In the genomic region with DNA sequence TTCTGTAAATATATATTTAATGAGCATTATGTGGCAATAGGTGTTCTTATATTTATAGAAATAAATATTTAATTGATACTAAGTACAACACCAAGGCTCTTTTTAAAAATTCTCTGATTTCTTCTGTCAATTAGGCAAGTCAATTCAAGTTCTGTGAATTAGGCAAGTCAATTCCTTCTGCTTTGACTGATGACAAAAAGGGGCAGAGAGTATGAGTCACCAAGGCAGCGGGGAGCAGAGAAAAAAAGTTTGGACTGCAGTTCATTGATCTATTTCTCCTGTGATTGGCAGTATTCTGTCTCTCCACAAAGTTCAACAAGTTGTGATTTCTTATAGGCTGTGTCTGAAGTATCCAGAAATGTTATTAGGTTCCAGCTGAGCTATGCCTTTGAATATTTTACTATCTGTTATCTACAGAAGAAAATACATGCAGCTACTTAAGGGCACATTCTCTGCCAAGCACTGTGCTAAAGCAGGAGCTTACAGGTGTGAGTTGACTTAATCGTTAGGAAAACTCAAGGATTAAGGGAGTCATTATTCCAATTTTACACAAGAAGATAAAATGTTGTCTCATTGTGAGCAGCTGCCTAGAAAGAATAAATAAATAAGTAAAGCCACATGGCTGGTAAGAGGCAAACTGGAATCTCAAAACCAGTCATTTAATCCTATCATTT, we compare ENCODE assay signal across 30 cellular contexts.
"Had no signal": no experiment of that assay in that cellular context is flagged by ENCODE, and none has a peak within 500 bp of the region (broad histone marks: within the 10 kb centered on the region; RNA-seq: fewer than 3 reads in every experiment).

No MANE protein-coding gene starts in this region.

- H3K9ac ChIP-seq: parathyroid adenoma had no signal

- H3K27me3 ChIP-seq: esophagus squamous epithelium, gastroesophageal sphincter, spleen, testis, tibial nerve, upper lobe of right lung had no signal

- H3K9me3 ChIP-seq: esophagus squamous epithelium, gastroesophageal sphincter, prostate gland, spleen, testis, tibial nerve, upper lobe of right lung had no signal

- H3K4me1 Mint-ChIP-seq: immature natural killer cell; naive B cell; nephron; stimulated activated naive B cell treated with anti-CD40 and anti-IgM and Interleukin-4, amounts not matched to agents 10 μg/mL and 1 μg/mL and 100 μg/mL, for 72 hours; stimulated activated naive CD8-positive, alpha-beta T cell treated with anti-CD3 and anti-CD28 coated beads, Interleukin-15, amount 100 ng/mL, for 72 hours had no signal

- FAIRE-seq: endometrium, keratinocyte had no signal

- H3K4me1 ChIP-seq: gastroesophageal sphincter, parathyroid adenoma, prostate gland, spleen, testis, tibial nerve, upper lobe of right lung had no signal

- H3K36me3 Mint-ChIP-seq: immature natural killer cell; naive B cell; stimulated activated naive B cell treated with anti-CD40 and anti-IgM and Interleukin-4, amounts not matched to agents 10 μg/mL and 1 μg/mL and 100 μg/mL, for 72 hours had no signal

- H3K36me3 ChIP-seq: esophagus squamous epithelium, gastroesophageal sphincter, prostate gland, spleen, tibial nerve, upper lobe of right lung had no signal

- H3K4me3 ChIP-seq: dorsolateral prefrontal cortex, esophagus squamous epithelium, gastroesophageal sphincter, lung, prostate gland, spleen, testis, tibial nerve, upper lobe of right lung had no signal

- ATAC-seq: gastroesophageal sphincter; left ventricle myocardium superior; sciatic nerve; stimulated activated naive B cell treated with anti-CD40 and anti-IgM and Interleukin-4, amounts not matched to agents 10 μg/mL and 1 μg/mL and 100 μg/mL, for 72 hours; stimulated activated naive CD8-positive, alpha-beta T cell treated with anti-CD3 and anti-CD28 coated beads, Interleukin-15, amount 100 ng/mL, for 72 hours; upper lobe of right lung had no signal

- H3K27ac ChIP-seq: dorsolateral prefrontal cortex, epithelial cell of prostate, esophagus squamous epithelium, gastroesophageal sphincter, parathyroid adenoma, prostate gland, spleen, testis, tibial nerve, upper lobe of right lung had no signal

- H3K4me3 Mint-ChIP-seq: immature natural killer cell; naive B cell; nephron; stimulated activated naive B cell treated with anti-CD40 and anti-IgM and Interleukin-4, amounts not matched to agents 10 μg/mL and 1 μg/mL and 100 μg/mL, for 72 hours; stimulated activated naive CD8-positive, alpha-beta T cell treated with anti-CD3 and anti-CD28 coated beads, Interleukin-15, amount 100 ng/mL, for 72 hours had no signal

- H3K27me3 Mint-ChIP-seq: naive B cell; stimulated activated naive B cell treated with anti-CD40 and anti-IgM and Interleukin-4, amounts not matched to agents 10 μg/mL and 1 μg/mL and 100 μg/mL, for 72 hours; stimulated activated naive CD8-positive, alpha-beta T cell treated with anti-CD3 and anti-CD28 coated beads, Interleukin-15, amount 100 ng/mL, for 72 hours had no signal

- DNase-seq: cortex of kidney; dorsolateral prefrontal cortex; effector CD8-positive, alpha-beta T cell; esophagus squamous epithelium; foreskin fibroblast; glutamatergic neuron; immature natural killer cell; left ventricle myocardium superior; mesendoderm; naive B cell; occipital lobe; retina; spleen; stimulated activated CD4-positive, alpha-beta T cell treated with anti-CD3 and anti-CD28 coated beads, Interleukin-15, amount 100 ng/mL, for 24 hours; stimulated activated CD4-positive, alpha-beta T cell treated with anti-CD3 and anti-CD28 coated beads, Interleukin-1b, Interleukin-23, amount 100 ng/mL, for 48 hours; stimulated activated CD4-positive, alpha-beta T cell treated with anti-CD3 and anti-CD28 coated beads, Interleukin-4, amount 100 ng/mL, for 24 hours; stimulated activated naive B cell treated with anti-CD40 and anti-IgM and Interleukin-4, amounts not matched to agents 10 μg/mL and 1 μg/mL and 100 μg/mL, for 72 hours; stimulated activated naive CD8-positive, alpha-beta T cell treated with anti-CD3 and anti-CD28 coated beads, Interleukin-15, amount 100 ng/mL, for 72 hours; testis; upper lobe of right lung had no signal

- H3K9me3 Mint-ChIP-seq: stimulated activated naive CD8-positive, alpha-beta T cell treated with anti-CD3 and anti-CD28 coated beads, Interleukin-15, amount 100 ng/mL, for 72 hours had no signal

- H3K27ac Mint-ChIP-seq: immature natural killer cell; naive B cell; nephron; stimulated activated naive B cell treated with anti-CD40 and anti-IgM and Interleukin-4, amounts not matched to agents 10 μg/mL and 1 μg/mL and 100 μg/mL, for 72 hours; stimulated activated naive CD8-positive, alpha-beta T cell treated with anti-CD3 and anti-CD28 coated beads, Interleukin-15, amount 100 ng/mL, for 72 hours had no signal
